ENCODE assay signal across 26 cellular contexts in the genomic region with DNA sequence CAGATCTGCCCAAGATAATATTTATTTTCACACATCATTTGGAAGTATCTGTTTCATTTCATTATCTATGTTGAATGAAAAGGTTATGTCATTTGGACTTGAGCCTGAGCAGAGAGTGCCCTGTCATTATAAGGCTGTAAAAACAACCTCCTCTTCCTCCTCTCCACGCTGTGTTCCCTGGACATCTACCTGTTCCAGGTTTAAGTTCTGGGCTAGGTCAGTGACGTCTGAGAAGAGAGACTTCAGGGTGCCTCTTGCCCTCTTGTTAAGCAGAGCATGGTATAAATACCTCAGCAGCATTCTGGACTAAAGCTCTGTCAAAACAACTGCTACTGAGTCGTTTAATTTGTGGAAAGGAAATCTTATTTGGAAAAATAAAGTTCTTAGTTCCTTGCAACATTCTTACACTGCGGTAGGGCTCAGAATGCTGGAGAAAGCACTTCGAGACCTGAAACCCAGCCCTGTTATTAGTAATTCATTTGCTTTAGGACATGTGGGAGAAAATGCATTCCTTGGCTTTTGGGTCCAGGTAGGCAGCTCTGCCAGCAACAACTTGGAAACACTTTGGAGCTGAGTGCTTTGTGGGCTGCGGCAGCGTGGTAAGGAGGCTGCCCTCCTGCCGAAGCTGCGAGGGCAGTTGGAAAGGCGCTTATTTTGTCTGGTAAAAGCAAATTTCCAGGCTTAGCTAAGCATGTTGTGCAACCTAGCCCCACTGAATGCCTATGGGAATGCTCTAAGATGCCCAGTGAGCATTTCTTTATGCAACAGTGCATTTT.
DNase-seq lines count a peak whose midpoint lies in the region; ATAC-seq, FAIRE-seq and TF ChIP-seq lines count a peak whose summit lies in the region.
"Had no signal": no experiment of that assay in that cellular context is flagged by ENCODE, and none has a peak within 500 bp of the region (broad histone marks: within the 10 kb centered on the region; RNA-seq: fewer than 3 reads in every experiment).

No MANE protein-coding gene starts in this region.

- intact Hi-C loops in left colon (cut with DNase I, micrococcal nuclease) = no loop called here

- H3K36me3 ChIP-seq in bronchial epithelial cell (ENCODE audit: control insufficient read depth, insufficient read depth, low read length) = no peaks in the 10 kb centered on the region
- H3K36me3 ChIP-seq: gastroesophageal sphincter had no signal

- no peak overlapping the region for H3K4me3 ChIP-seq in bronchial epithelial cell (ENCODE audit: low read depth, low read length)
- H3K4me3 ChIP-seq: gastroesophageal sphincter had no signal

- no peak for FAIRE-seq in bronchial epithelial cell (lab: Jason Lieb, UNC)
- FAIRE-seq: astrocyte, G401.6, GM19239 had no signal

- DNase-seq in NCI-H226 (peak; percentile 9), bronchial epithelial cell (ENCODE audit: low read depth) (peak; percentile 37), left colon (no peak), stromal cell of bone marrow (ENCODE audit: low read depth) (peak; percentile 49), NCI-H774 (lab: John Stamatoyannopoulos, UW) (no peak), NCI-H1694 treated with DMSO at 0.1 percent for 48 hours (lab: John Stamatoyannopoulos, UW) (no peak), AG20443 (ENCODE audit: low spot score) (no peak)
- no peak for DNase-seq in stimulated activated CD4-positive, alpha-beta T cell treated with anti-CD3 and anti-CD28 coated beads, Interleukin-2, amount 100 ng/mL, for 24 hours
- DNase-seq: CD8-positive, alpha-beta T cell; cerebellar nuclear complex; islet precursor cell; naive thymus-derived CD4-positive, alpha-beta T cell; NCI-H1105 treated with DMSO at 0.1 percent for 48 hours; NCI-H2081 treated with DMSO at 0.1 percent for 48 hours; occipital lobe; right cardiac atrium; SHP77 treated with DMSO at 0.1 percent for 48 hours; stimulated activated naive CD8-positive, alpha-beta T cell treated with anti-CD3 and anti-CD28 coated beads, Interleukin-15, amount 100 ng/mL, for 72 hours; T1000; trophoblast cell had no signal

- no peaks in the 10 kb centered on the region for H3K27me3 ChIP-seq in bronchial epithelial cell (ENCODE audit: control insufficient read depth, insufficient read depth, low read length)
- H3K27me3 ChIP-seq: gastroesophageal sphincter had no signal

- peak; percentile 67 for ATAC-seq in left colon
- ATAC-seq: activated naive CD4-positive, alpha-beta T cell treated with anti-CD3 and anti-CD28 coated beads, Interleukin-2, amount 50 U/mL, for 72 hours; CD8-positive, alpha-beta T cell; gastroesophageal sphincter; naive thymus-derived CD4-positive, alpha-beta T cell; stimulated activated naive CD8-positive, alpha-beta T cell treated with anti-CD3 and anti-CD28 coated beads, Interleukin-15, amount 100 ng/mL, for 72 hours; WTC11 had no signal

- TF ChIP-seq CTCF in bronchial epithelial cell (IDR thresholded peaks at IDR 0.05; ENCODE audit: insufficient read depth, low read length, severe bottlenecking) = no peak

Comparison
In these comparisons a context has a peak if more than half of its experiments do, and no peak if none do; other contexts are left out.
1. DNase-seq: peak in NCI-H226 (single experiment), bronchial epithelial cell (single experiment) and stromal cell of bone marrow (single experiment); none in left colon (0 of 2), NCI-H774 (single experiment), NCI-H1694 treated with DMSO at 0.1 percent for 48 hours (single experiment), stimulated activated CD4-positive, alpha-beta T cell treated with anti-CD3 and anti-CD28 coated beads, Interleukin-2, amount 100 ng/mL, for 24 hours (0 of 2) and AG20443 (single experiment).